Comparison of ENCODE assay signal across 20 cellular contexts in genomic region chr3:31880482-31881078, GRCh38.
"Had no signal": no experiment of that assay in that cellular context is flagged by ENCODE, and none has a peak within 500 bp of the region (broad histone marks: within the 10 kb centered on the region; RNA-seq: fewer than 3 reads in every experiment).

No MANE protein-coding gene starts in this region.

- H3K36me3 ChIP-seq: lower lobe of right lung, neural progenitor cell, right lobe of liver, stomach, suprapubic skin, transverse colon had no signal

- H3K27ac ChIP-seq: lower lobe of right lung, neural progenitor cell, right lobe of liver, skin epidermis, stomach, suprapubic skin, transverse colon had no signal

- H3K4me3 Mint-ChIP-seq: activated naive CD4-positive, alpha-beta T cell treated with anti-CD3 and anti-CD28 coated beads, Interleukin-2, amount 10 ng/mL, durations not matched to agents 7 days and 5 days; activated T-cell treated with anti-CD3 and anti-CD28 coated beads, Interleukin-2, amount 50 U/mL, for 4 hours; effector memory CD8-positive, alpha-beta T cell; naive thymus-derived CD4-positive, alpha-beta T cell; neural progenitor cell; T-helper 1 cell treated with Interleukin-12 subunit alpha and Interleukin-12 subunit beta and Interleukin-4 antibody, amounts not matched to agents 30 μg/mL and 1 μg/mL, for 36 hours had no signal

- H3K36me3 Mint-ChIP-seq: activated naive CD4-positive, alpha-beta T cell treated with anti-CD3 and anti-CD28 coated beads, Interleukin-2, amount 10 ng/mL, durations not matched to agents 7 days and 5 days; neural progenitor cell had no signal

- H3K4me1 ChIP-seq: lower lobe of right lung, right lobe of liver, stomach had no signal

- H3K9me3 ChIP-seq: lower lobe of right lung, right lobe of liver, stomach, suprapubic skin, transverse colon had no signal

- H3K4me3 ChIP-seq: lower lobe of right lung, neural progenitor cell, right lobe of liver, skin epidermis, stomach, suprapubic skin, transverse colon had no signal

- H3K27me3 ChIP-seq: neural progenitor cell, right lobe of liver, stomach, suprapubic skin, transverse colon had no signal

- H3K27ac Mint-ChIP-seq: activated naive CD4-positive, alpha-beta T cell treated with anti-CD3 and anti-CD28 coated beads, Interleukin-2, amount 10 ng/mL, durations not matched to agents 7 days and 5 days; effector memory CD8-positive, alpha-beta T cell; naive thymus-derived CD4-positive, alpha-beta T cell; neural progenitor cell; T-helper 1 cell treated with Interleukin-12 subunit alpha and Interleukin-12 subunit beta and Interleukin-4 antibody, amounts not matched to agents 30 μg/mL and 1 μg/mL, for 36 hours had no signal

- DNase-seq: activated CD4-positive, alpha-beta T cell treated with anti-CD3 and anti-CD28 coated beads for 4 hours; activated CD4-positive, alpha-beta T cell treated with anti-CD3 and anti-CD28 coated beads, Interleukin-2, amount 50 U/mL, for 48 hours; activated CD4-positive, CD25-positive, alpha-beta regulatory T cell; activated CD8-positive, alpha-beta memory T cell treated with anti-CD3 and anti-CD28 coated beads, Interleukin-2, amount 50 U/mL, for 48 hours; activated effector memory CD4-positive, alpha-beta T cell treated with Interleukin-2 at 50 U/mL for 16 hours; activated naive CD4-positive, alpha-beta T cell treated with anti-CD3 and anti-CD28 coated beads, Interleukin-2, amount 10 ng/mL, durations not matched to agents 7 days and 5 days; activated T-cell treated with anti-CD3 and anti-CD28 coated beads, Interleukin-2, amount 50 U/mL, for 4 hours; effector memory CD8-positive, alpha-beta T cell; naive thymus-derived CD4-positive, alpha-beta T cell; posterior cingulate gyrus; right lobe of liver; stimulated activated CD4-positive, alpha-beta T cell treated with anti-CD3 and anti-CD28 coated beads, Interleukin-1b, Interleukin-23, amount 100 ng/mL, for 48 hours; stomach; T1000; transverse colon had no signal

- H3K4me1 Mint-ChIP-seq: activated naive CD4-positive, alpha-beta T cell treated with anti-CD3 and anti-CD28 coated beads, Interleukin-2, amount 10 ng/mL, durations not matched to agents 7 days and 5 days; naive thymus-derived CD4-positive, alpha-beta T cell had no signal

- H3K9me3 Mint-ChIP-seq: activated naive CD4-positive, alpha-beta T cell treated with anti-CD3 and anti-CD28 coated beads, Interleukin-2, amount 10 ng/mL, durations not matched to agents 7 days and 5 days; effector memory CD8-positive, alpha-beta T cell; neural progenitor cell had no signal

- ATAC-seq: activated T-cell treated with anti-CD3 and anti-CD28 coated beads, Interleukin-2, amount 50 U/mL, for 4 hours; effector memory CD8-positive, alpha-beta T cell; naive thymus-derived CD4-positive, alpha-beta T cell had no signal

- H3K9ac ChIP-seq: neural progenitor cell had no signal
